25 cellular contexts compared by ENCODE assay signal in genomic region chr2:71238089-71238488, GRCh38.
"Had no signal": no experiment of that assay in that cellular context is flagged by ENCODE, and none has a peak within 500 bp of the region (broad histone marks: within the 10 kb centered on the region; RNA-seq: fewer than 3 reads in every experiment).

No MANE protein-coding gene starts in this region.

- H3K9me3 Mint-ChIP-seq: natural killer cell; stimulated activated effector memory CD8-positive, alpha-beta T cell treated with anti-CD3 and anti-CD28 coated beads, Interleukin-12 subunit alpha, Interleukin-12 subunit beta, amount 100 ng/mL, for 72 hours; stimulated activated naive CD8-positive, alpha-beta T cell treated with anti-CD3 and anti-CD28 coated beads, Interleukin-15, Interleukin-2, amounts not matched to agents 100 ng/mL and 50 ng/mL, for 24 hours had no signal

- ATAC-seq: left lobe of liver; natural killer cell; sciatic nerve; stimulated activated effector memory CD8-positive, alpha-beta T cell treated with anti-CD3 and anti-CD28 coated beads, Interleukin-12 subunit alpha, Interleukin-12 subunit beta, amount 100 ng/mL, for 72 hours; upper lobe of right lung had no signal

- H3K4me1 Mint-ChIP-seq: mesothelial cell of epicardium; natural killer cell; nephron progenitor cell; stimulated activated effector memory CD8-positive, alpha-beta T cell treated with anti-CD3 and anti-CD28 coated beads, Interleukin-12 subunit alpha, Interleukin-12 subunit beta, amount 100 ng/mL, for 72 hours had no signal

- H3K27ac Mint-ChIP-seq: mesothelial cell of epicardium; natural killer cell; nephron progenitor cell; neural progenitor cell; stimulated activated effector memory CD8-positive, alpha-beta T cell treated with anti-CD3 and anti-CD28 coated beads, Interleukin-12 subunit alpha, Interleukin-12 subunit beta, amount 100 ng/mL, for 72 hours; stimulated activated naive CD8-positive, alpha-beta T cell treated with anti-CD3 and anti-CD28 coated beads, Interleukin-15, Interleukin-2, amounts not matched to agents 100 ng/mL and 50 ng/mL, for 24 hours had no signal

- H3K4me3 Mint-ChIP-seq: mesothelial cell of epicardium; naive B cell; natural killer cell; nephron progenitor cell; neural progenitor cell; stimulated activated effector memory CD8-positive, alpha-beta T cell treated with anti-CD3 and anti-CD28 coated beads, Interleukin-12 subunit alpha, Interleukin-12 subunit beta, amount 100 ng/mL, for 72 hours; stimulated activated naive CD8-positive, alpha-beta T cell treated with anti-CD3 and anti-CD28 coated beads, Interleukin-15, Interleukin-2, amounts not matched to agents 100 ng/mL and 50 ng/mL, for 24 hours had no signal

- H3K9me3 ChIP-seq: neutrophil, suprapubic skin, thoracic aorta, upper lobe of right lung had no signal

- H3K4me1 ChIP-seq: parathyroid adenoma, suprapubic skin, tibial artery, upper lobe of right lung had no signal

- H3K4me3 ChIP-seq: lung, neural progenitor cell, spleen, suprapubic skin, thoracic aorta, tibial artery, upper lobe of right lung had no signal

- H3K27me3 ChIP-seq: neural progenitor cell, spleen, tibial artery, upper lobe of right lung had no signal

- DNase-seq: islet precursor cell; mesendoderm; naive B cell; natural killer cell; nephron progenitor cell; occipital lobe; right cardiac atrium; small intestine; spleen; stimulated activated CD4-positive, alpha-beta T cell treated with anti-CD3 and anti-CD28 coated beads, Interleukin-4, amount 100 ng/mL, for 24 hours; stimulated activated naive CD4-positive, alpha-beta T cell; tibial artery; trophoblast cell; upper lobe of right lung had no signal

- H3K27ac ChIP-seq: neural progenitor cell, neutrophil, parathyroid adenoma, spleen, suprapubic skin, thoracic aorta, tibial artery, upper lobe of right lung had no signal

- H3K36me3 ChIP-seq: neural progenitor cell, neutrophil, spleen, suprapubic skin, thoracic aorta, tibial artery, upper lobe of right lung had no signal

- H3K36me3 Mint-ChIP-seq: natural killer cell had no signal
